In the genomic region with DNA sequence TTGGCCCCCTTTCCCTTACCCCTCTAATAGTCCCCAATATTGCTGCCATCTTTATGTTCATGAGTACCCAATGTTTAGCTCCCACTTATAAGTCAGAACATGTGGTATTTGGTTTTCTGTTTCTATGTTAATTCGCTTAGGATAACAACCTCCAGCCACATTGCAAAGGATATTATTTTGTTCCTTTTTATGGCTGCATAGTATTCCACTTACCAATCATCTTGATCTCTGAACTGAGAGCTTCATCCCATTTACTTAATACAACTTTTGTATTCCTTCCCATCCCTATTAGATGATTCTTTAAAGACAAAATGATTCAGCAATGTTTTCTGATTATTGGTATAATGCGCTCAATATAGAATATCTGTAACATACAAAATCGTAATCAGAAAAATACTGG, we compare ENCODE assay signal across 1 cellular context.
A peak's percentile ranks its signal among the peaks of the same experiment; 100 is the strongest.
TF ChIP-seq lines count a peak whose summit lies in the region.

No MANE protein-coding gene starts in this region.

TF ChIP-seq in K562, 482 proteins besides CTCF, POLR2A, EP300 and RAD21 (continued from another document):
- TF ChIP-seq, protein P1, sequence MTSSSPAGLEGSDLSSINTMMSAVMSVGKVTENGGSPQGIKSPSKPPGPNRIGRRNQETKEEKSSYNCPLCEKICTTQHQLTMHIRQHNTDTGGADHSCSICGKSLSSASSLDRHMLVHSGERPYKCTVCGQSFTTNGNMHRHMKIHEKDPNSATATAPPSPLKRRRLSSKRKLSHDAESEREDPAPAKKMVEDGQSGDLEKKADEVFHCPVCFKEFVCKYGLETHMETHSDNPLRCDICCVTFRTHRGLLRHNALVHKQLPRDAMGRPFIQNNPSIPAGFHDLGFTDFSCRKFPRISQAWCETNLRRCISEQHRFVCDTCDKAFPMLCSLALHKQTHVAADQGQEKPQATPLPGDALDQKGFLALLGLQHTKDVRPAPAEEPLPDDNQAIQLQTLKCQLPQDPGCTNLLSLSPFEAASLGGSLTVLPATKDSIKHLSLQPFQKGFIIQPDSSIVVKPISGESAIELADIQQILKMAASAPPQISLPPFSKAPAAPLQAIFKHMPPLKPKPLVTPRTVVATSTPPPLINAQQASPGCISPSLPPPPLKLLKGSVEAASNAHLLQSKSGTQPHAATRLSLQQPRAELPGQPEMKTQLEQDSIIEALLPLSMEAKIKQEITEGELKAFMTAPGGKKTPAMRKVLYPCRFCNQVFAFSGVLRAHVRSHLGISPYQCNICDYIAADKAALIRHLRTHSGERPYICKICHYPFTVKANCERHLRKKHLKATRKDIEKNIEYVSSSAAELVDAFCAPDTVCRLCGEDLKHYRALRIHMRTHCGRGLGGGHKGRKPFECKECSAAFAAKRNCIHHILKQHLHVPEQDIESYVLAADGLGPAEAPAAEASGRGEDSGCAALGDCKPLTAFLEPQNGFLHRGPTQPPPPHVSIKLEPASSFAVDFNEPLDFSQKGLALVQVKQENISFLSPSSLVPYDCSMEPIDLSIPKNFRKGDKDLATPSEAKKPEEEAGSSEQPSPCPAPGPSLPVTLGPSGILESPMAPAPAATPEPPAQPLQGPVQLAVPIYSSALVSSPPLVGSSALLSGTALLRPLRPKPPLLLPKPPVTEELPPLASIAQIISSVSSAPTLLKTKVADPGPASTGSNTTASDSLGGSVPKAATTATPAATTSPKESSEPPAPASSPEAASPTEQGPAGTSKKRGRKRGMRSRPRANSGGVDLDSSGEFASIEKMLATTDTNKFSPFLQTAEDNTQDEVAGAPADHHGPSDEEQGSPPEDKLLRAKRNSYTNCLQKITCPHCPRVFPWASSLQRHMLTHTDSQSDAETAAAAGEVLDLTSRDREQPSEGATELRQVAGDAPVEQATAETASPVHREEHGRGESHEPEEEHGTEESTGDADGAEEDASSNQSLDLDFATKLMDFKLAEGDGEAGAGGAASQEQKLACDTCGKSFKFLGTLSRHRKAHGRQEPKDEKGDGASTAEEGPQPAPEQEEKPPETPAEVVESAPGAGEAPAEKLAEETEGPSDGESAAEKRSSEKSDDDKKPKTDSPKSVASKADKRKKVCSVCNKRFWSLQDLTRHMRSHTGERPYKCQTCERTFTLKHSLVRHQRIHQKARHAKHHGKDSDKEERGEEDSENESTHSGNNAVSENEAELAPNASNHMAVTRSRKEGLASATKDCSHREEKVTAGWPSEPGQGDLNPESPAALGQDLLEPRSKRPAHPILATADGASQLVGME (CRISPR knock-in tag; IDR thresholded peaks at IDR 0.05), result no peak
- TF ChIP-seq, protein P2, sequence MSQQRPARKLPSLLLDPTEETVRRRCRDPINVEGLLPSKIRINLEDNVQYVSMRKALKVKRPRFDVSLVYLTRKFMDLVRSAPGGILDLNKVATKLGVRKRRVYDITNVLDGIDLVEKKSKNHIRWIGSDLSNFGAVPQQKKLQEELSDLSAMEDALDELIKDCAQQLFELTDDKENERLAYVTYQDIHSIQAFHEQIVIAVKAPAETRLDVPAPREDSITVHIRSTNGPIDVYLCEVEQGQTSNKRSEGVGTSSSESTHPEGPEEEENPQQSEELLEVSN (IDR thresholded peaks at IDR 0.05; ENCODE audit: borderline replicate concordance in 1 of 2, extremely low read depth in 1 of 2, insufficient read depth in 1 of 2, insufficient read length in 1 of 2, low read depth in 1 of 2, low read length in 1 of 2, poor library complexity in 1 of 2, severe bottlenecking in 1 of 2), result no peak
- TF ChIP-seq ZBTB17 (CRISPR knock-in tag; IDR thresholded peaks at IDR 0.05) (no peak), JUNB (CRISPR knock-in tag; conservative IDR thresholded peaks at IDR 0.05) (no peak), ZFX (CRISPR knock-in tag; IDR thresholded peaks at IDR 0.05) (no peak), ADNP (tag; IDR thresholded peaks at IDR 0.05) (peak; percentile 63), ILF3 (IDR thresholded peaks at IDR 0.05; ENCODE audit: borderline replicate concordance) (no peak), POLR2AphosphoS5 (IDR thresholded peaks at IDR 0.05; ENCODE audit: control insufficient read depth, insufficient read depth, low read depth, low read length) (no peak), CEBPG (CRISPR knock-in tag; IDR thresholded peaks at IDR 0.05) (no peak), CEBPG (tag; conservative IDR thresholded peaks at IDR 0.05 in 1 of 2, IDR thresholded peaks at IDR 0.05 in 1 of 2) (no peak), SOX6 (IDR thresholded peaks at IDR 0.05) (no peak), SREBF2 (CRISPR knock-in tag; IDR thresholded peaks at IDR 0.05) (no peak), ZNF224 (CRISPR knock-in tag; IDR thresholded peaks at IDR 0.05) (no peak), HDAC3 (IDR thresholded peaks at IDR 0.05; ENCODE audit: borderline replicate concordance, partially characterized antibody) (no peak), SAFB2 (IDR thresholded peaks at IDR 0.05; ENCODE audit: borderline replicate concordance, low read depth, low read length, severe bottlenecking) (no peak)
- TF ChIP-seq, protein P3, sequence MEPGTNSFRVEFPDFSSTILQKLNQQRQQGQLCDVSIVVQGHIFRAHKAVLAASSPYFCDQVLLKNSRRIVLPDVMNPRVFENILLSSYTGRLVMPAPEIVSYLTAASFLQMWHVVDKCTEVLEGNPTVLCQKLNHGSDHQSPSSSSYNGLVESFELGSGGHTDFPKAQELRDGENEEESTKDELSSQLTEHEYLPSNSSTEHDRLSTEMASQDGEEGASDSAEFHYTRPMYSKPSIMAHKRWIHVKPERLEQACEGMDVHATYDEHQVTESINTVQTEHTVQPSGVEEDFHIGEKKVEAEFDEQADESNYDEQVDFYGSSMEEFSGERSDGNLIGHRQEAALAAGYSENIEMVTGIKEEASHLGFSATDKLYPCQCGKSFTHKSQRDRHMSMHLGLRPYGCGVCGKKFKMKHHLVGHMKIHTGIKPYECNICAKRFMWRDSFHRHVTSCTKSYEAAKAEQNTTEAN (CRISPR knock-in tag; IDR thresholded peaks at IDR 0.05), result no peak
- TF ChIP-seq, protein P4, sequence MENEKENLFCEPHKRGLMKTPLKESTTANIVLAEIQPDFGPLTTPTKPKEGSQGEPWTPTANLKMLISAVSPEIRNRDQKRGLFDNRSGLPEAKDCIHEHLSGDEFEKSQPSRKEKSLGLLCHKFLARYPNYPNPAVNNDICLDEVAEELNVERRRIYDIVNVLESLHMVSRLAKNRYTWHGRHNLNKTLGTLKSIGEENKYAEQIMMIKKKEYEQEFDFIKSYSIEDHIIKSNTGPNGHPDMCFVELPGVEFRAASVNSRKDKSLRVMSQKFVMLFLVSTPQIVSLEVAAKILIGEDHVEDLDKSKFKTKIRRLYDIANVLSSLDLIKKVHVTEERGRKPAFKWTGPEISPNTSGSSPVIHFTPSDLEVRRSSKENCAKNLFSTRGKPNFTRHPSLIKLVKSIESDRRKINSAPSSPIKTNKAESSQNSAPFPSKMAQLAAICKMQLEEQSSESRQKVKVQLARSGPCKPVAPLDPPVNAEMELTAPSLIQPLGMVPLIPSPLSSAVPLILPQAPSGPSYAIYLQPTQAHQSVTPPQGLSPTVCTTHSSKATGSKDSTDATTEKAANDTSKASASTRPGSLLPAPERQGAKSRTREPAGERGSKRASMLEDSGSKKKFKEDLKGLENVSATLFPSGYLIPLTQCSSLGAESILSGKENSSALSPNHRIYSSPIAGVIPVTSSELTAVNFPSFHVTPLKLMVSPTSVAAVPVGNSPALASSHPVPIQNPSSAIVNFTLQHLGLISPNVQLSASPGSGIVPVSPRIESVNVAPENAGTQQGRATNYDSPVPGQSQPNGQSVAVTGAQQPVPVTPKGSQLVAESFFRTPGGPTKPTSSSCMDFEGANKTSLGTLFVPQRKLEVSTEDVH (IDR thresholded peaks at IDR 0.05; ENCODE audit: low read depth, partially characterized antibody), result no peak
- TF ChIP-seq, protein P5, sequence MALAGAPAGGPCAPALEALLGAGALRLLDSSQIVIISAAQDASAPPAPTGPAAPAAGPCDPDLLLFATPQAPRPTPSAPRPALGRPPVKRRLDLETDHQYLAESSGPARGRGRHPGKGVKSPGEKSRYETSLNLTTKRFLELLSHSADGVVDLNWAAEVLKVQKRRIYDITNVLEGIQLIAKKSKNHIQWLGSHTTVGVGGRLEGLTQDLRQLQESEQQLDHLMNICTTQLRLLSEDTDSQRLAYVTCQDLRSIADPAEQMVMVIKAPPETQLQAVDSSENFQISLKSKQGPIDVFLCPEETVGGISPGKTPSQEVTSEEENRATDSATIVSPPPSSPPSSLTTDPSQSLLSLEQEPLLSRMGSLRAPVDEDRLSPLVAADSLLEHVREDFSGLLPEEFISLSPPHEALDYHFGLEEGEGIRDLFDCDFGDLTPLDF (CRISPR knock-in tag; IDR thresholded peaks at IDR 0.05), result no peak
